In genomic region chr22:20983081-20983745, GRCh38 we compare ENCODE assay signal across 10 cellular contexts. TPM values are rescaled to one million over a fixed set of nuclear protein-coding genes. Genes with fewer than 3 reads are reported as not detected.
DNase-seq lines count a peak whose midpoint lies in the region; ATAC-seq, FAIRE-seq and TF ChIP-seq lines count a peak whose summit lies in the region.
"Had no signal": no experiment of that assay in that cellular context is flagged by ENCODE, and none has a peak within 500 bp of the region (broad histone marks: within the 10 kb centered on the region; RNA-seq: fewer than 3 reads in every experiment).

No MANE protein-coding gene starts in this region.

- peaks cover 8% of the 10 kb centered on the region for H3K9me3 Mint-ChIP-seq in Caco-2 (ENCODE audit: unreplicated experiment)

- no peak overlapping the region for H3K27ac Mint-ChIP-seq in Caco-2 (ENCODE audit: unreplicated experiment)

- H3K79me2 ChIP-seq in endothelial cell of umbilical vein (ENCODE audit: control insufficient read depth, insufficient read depth, low read length) (peaks cover 17% of the 10 kb centered on the region), parathyroid adenoma (peaks cover 4% of the 10 kb centered on the region)

- TF ChIP-seq CTCF in Caco-2 (IDR thresholded peaks at IDR 0.05; ENCODE audit: insufficient read depth in 1 of 2, low read depth in 1 of 2, low read length in 1 of 2, severe bottlenecking in 1 of 2, unreplicated experiment in 1 of 2) (no peak), Panc1 (IDR thresholded peaks at IDR 0.05) (no peak), endothelial cell of umbilical vein (IDR thresholded peaks at IDR 0.05; ENCODE audit: extremely low read depth in 1 of 2, insufficient read depth in 1 of 2, low read depth in 1 of 2, low read length in 2 of 2) (no peak), parathyroid adenoma (IDR thresholded peaks at IDR 0.05) (no peak)

- no peaks in the 10 kb centered on the region for H4K20me1 ChIP-seq in endothelial cell of umbilical vein (replicated peaks; ENCODE audit: control insufficient read depth, extremely low read depth, insufficient read depth, low read length)

- DNase-seq in Caco-2 (no peak), Panc1 (ENCODE audit: low read depth, low spot score) (no peak), endothelial cell of umbilical vein (ENCODE audit: low read depth, low spot score) (no peak), COLO668 (lab: John Stamatoyannopoulos, UW; ENCODE audit: unreplicated experiment) (no peak), retina (no peak), NOMO-1 treated with DMSO at 0.1 percent for 48 hours (lab: John Stamatoyannopoulos, UW; ENCODE audit: unreplicated experiment) (no peak)
- DNase-seq: stimulated activated CD4-positive, alpha-beta T cell treated with anti-CD3 and anti-CD28 coated beads, Interleukin-4, amount 100 ng/mL, for 1 hour had no signal

- no peaks in the 10 kb centered on the region for H3K27me3 ChIP-seq in Caco-2 (replicated peaks; ENCODE audit: control insufficient read depth, insufficient read depth, low read length)
- no peaks in the 10 kb centered on the region for H3K27me3 ChIP-seq in Panc1 (ENCODE audit: control insufficient read depth, insufficient read depth, low read length)
- H3K27me3 ChIP-seq in endothelial cell of umbilical vein (ENCODE audit: control insufficient read depth in 2 of 2, insufficient read depth in 2 of 2, low read length in 2 of 2): no peaks in the 10 kb centered on the region
- H3K27me3 ChIP-seq in parathyroid adenoma (ENCODE audit: control insufficient read depth, insufficient read depth, low read length): no peaks in the 10 kb centered on the region

- no peak overlapping the region for H2AFZ ChIP-seq in endothelial cell of umbilical vein (ENCODE audit: low read depth, low read length)
- H2AFZ ChIP-seq in parathyroid adenoma: no peak overlapping the region

- H3K4me2 ChIP-seq in endothelial cell of umbilical vein (ENCODE audit: insufficient read depth, low read length): peak overlapping the region; percentile 79
- peak overlapping the region; percentile 100 for H3K4me2 ChIP-seq in parathyroid adenoma (ENCODE audit: low read length)

- dilution Hi-C loops in endothelial cell of umbilical vein (cut with MboI; ENCODE audit: extremely low pct_ligation_motif_present, low sequenced_read_pairs): no loop called here

- no peaks in the 10 kb centered on the region for H3K9me1 ChIP-seq in endothelial cell of umbilical vein (replicated peaks; ENCODE audit: control insufficient read depth, extremely low read depth, insufficient read depth, low read length)

- ATAC-seq in Panc1 (no peak), GM18907 (IDR thresholded peaks at IDR 0.05; ENCODE audit: unreplicated experiment) (no peak)

- H3K27ac ChIP-seq in Panc1 (ENCODE audit: low read length) (peak overlapping the region; percentile 87), endothelial cell of umbilical vein (ENCODE audit: insufficient read depth, low read depth, low read length) (no peak overlapping the region), parathyroid adenoma (no peak overlapping the region)

- BruUV-seq in Caco-2 (replicated peaks; lab: Mats Ljungman, UMichigan): no TSS peak
- BruUV-seq in Panc1 (replicated peaks; lab: Mats Ljungman, UMichigan): no TSS peak
- BruUV-seq in endothelial cell of umbilical vein (replicated peaks; lab: Mats Ljungman, UMichigan): TSS peak; percentile 24

- H3K4me1 Mint-ChIP-seq in Caco-2 (ENCODE audit: low read depth, unreplicated experiment): no peaks in the 10 kb centered on the region

- H3K4me3 Mint-ChIP-seq in Caco-2 (ENCODE audit: unreplicated experiment): peak overlapping the region; percentile 85

- H3K9me3 ChIP-seq in Caco-2: 0 out of 2 replicates have a peak, but pooled peaks cover 3% of the 10 kb centered on the region
- H3K9me3 ChIP-seq in Panc1 (ENCODE audit: control insufficient read depth, insufficient read depth, low read depth, low read length): no peaks in the 10 kb centered on the region
- H3K9me3 ChIP-seq in endothelial cell of umbilical vein (replicated peaks; ENCODE audit: control insufficient read depth, insufficient read depth, low read length): peaks cover 5% of the 10 kb centered on the region
- no peaks in the 10 kb centered on the region for H3K9me3 ChIP-seq in parathyroid adenoma (ENCODE audit: control insufficient read depth, low read length)

- H3K4me1 ChIP-seq in Caco-2 (peaks cover 14% of the 10 kb centered on the region; the same call in 1 of the 2 replicates), Panc1 (ENCODE audit: control insufficient read depth, insufficient read depth, low read length) (0 out of 2 replicates have a peak, but pooled peaks cover 3% of the 10 kb centered on the region), endothelial cell of umbilical vein (ENCODE audit: control insufficient read depth, extremely low read depth, insufficient read depth, low read length) (peaks cover 17% of the 10 kb centered on the region), parathyroid adenoma (peaks cover 6% of the 10 kb centered on the region)

- intact Hi-C loops in Caco-2 (cut with micrococcal nuclease; ENCODE audit: unreplicated experiment) (no loop called here), Panc1 (cut with micrococcal nuclease; ENCODE audit: unreplicated experiment) (no loop called here), endothelial cell of umbilical vein (cut with micrococcal nuclease) (no loop called here)

- H3K27me3 Mint-ChIP-seq in Caco-2 (ENCODE audit: insufficient read depth, unreplicated experiment): no peaks in the 10 kb centered on the region

- no peak for FAIRE-seq in endothelial cell of umbilical vein (lab: Jason Lieb, UNC)

- in situ Hi-C loops in Panc1 (cut with HindIII; ENCODE audit: low pct_unique_long_range_greater_than_20kb, low sequenced_read_pairs): no loop called here

- TF ChIP-seq POLR2A in endothelial cell of umbilical vein (IDR thresholded peaks at IDR 0.05; ENCODE audit: low read depth, low read length): no peak

- H3K4me3 ChIP-seq in Caco-2 (ENCODE audit: low read depth, low read length) (peak overlapping the region; percentile 95), Panc1 (ENCODE audit: low read depth in 2 of 2, low read length in 2 of 2) (peak overlapping the region; percentile 68 to 80), endothelial cell of umbilical vein (replicated peaks in 1 of 3; ENCODE audit: insufficient read depth in 1 of 3, low read depth in 1 of 3, low read length in 3 of 3) (peak overlapping the region; percentile 54 to 92 (median 65)), parathyroid adenoma (ENCODE audit: low read depth, low read length) (peak overlapping the region; percentile 95)

- POLR2A ChIA-PET in Caco-2 (lab: Charles Lee): no interaction called here
- POLR2A ChIA-PET in Panc1 (lab: Charles Lee): no interaction called here
- POLR2A ChIA-PET in endothelial cell of umbilical vein (lab: Charles Lee): no interaction called here

- H3K36me3 Mint-ChIP-seq in Caco-2 (ENCODE audit: insufficient read depth, unreplicated experiment): peaks cover 12% of the 10 kb centered on the region

- no peak overlapping the region for H3K9ac ChIP-seq in endothelial cell of umbilical vein (replicated peaks; ENCODE audit: extremely low read depth, insufficient read depth, low read length)
- H3K9ac ChIP-seq in parathyroid adenoma: no peak overlapping the region

- no peaks in the 10 kb centered on the region for H3K36me3 ChIP-seq in Caco-2 (ENCODE audit: control insufficient read depth, insufficient read depth, low read length)
- no peaks in the 10 kb centered on the region; the same call in 1 of the 2 replicates for H3K36me3 ChIP-seq in Panc1 (ENCODE audit: control insufficient read depth, insufficient read depth, low read length)
- H3K36me3 ChIP-seq in endothelial cell of umbilical vein (ENCODE audit: control insufficient read depth in 2 of 2, extremely low read depth in 1 of 2, insufficient read depth in 2 of 2, low read length in 2 of 2): peaks cover 3 to 17% of the 10 kb centered on the region in 2 experiments
- no peaks in the 10 kb centered on the region for H3K36me3 ChIP-seq in parathyroid adenoma (ENCODE audit: control insufficient read depth, insufficient read depth, low read length)

- CTCF ChIA-PET in Caco-2 (lab: Charles Lee): no interaction called here
- CTCF ChIA-PET in Panc1 (lab: Charles Lee): no interaction called here
- CTCF ChIA-PET in endothelial cell of umbilical vein (lab: Charles Lee): interaction anchor here (1.5 kb wide), 2 partner anchors 66 to 179 kb away, joined by 9 to 10 read pairs; partner anchors contain the start of gene CRKL

RNA-seq across cellular contexts. Expression of gene LZTR1, which starts 1.1 kb away (rescaled TPM):
- 37.2 and 41.3 TPM in 2 replicates for total RNA-seq in Caco-2 (2022)
- 40.2 TPM for total RNA-seq in Panc1 (2021; ENCODE audit: unreplicated experiment)
- 30.9 TPM for polyA plus RNA-seq in Panc1 (2012; ENCODE audit: insufficient read length)
- 60.1 and 86.8 TPM in 2 replicates for total RNA-seq in endothelial cell of umbilical vein
- 56.6 and 60.7 TPM in 2 replicates for polyA plus RNA-seq in endothelial cell of umbilical vein
- polyA plus RNA-seq in endothelial cell of umbilical vein (2011; cell fraction: cytosol; rRNA removed): 32.0 and 33.6 TPM in 2 replicates
- polyA plus RNA-seq in endothelial cell of umbilical vein (2011; cell fraction: nucleus; rRNA removed): 361 and 407 TPM in 2 replicates
- 42.2 and 53.4 TPM in 2 replicates for polyA plus RNA-seq in endothelial cell of umbilical vein (2012)
- 84.9 and 108 TPM in 2 replicates for polyA minus RNA-seq in endothelial cell of umbilical vein
- polyA minus RNA-seq in endothelial cell of umbilical vein (2011; cell fraction: cytosol; rRNA and poly(A)+ RNA removed): 10.4 TPM
- polyA minus RNA-seq in endothelial cell of umbilical vein (2011; cell fraction: nucleus; rRNA and poly(A)+ RNA removed): 64.3 and 102 TPM in 2 replicates

RNA-seq across cellular contexts. Expression of gene AIFM3, which starts 16.2 kb away (rescaled TPM):
- 0.73 and 3.0 TPM in 2 replicates for total RNA-seq in Caco-2 (2022)
- 2.7 TPM for total RNA-seq in Panc1 (2021; ENCODE audit: unreplicated experiment)
- 3.0 TPM for polyA plus RNA-seq in Panc1 (2012; ENCODE audit: insufficient read length)
- total RNA-seq in endothelial cell of umbilical vein: not detected in 2 replicates
- polyA plus RNA-seq in endothelial cell of umbilical vein: 0.11 and 0.15 TPM in 2 replicates
- polyA plus RNA-seq in endothelial cell of umbilical vein (2011; cell fraction: cytosol; rRNA removed): 0.08 TPM in 2 replicates
- polyA plus RNA-seq in endothelial cell of umbilical vein (2011; cell fraction: nucleus; rRNA removed): 0.49 and 0.70 TPM in 2 replicates
- 0.32 and 0.42 TPM in 2 replicates for polyA plus RNA-seq in endothelial cell of umbilical vein (2012)
- polyA minus RNA-seq in endothelial cell of umbilical vein: not detected in 2 replicates
- not detected for polyA minus RNA-seq in endothelial cell of umbilical vein (2011; cell fraction: cytosol; rRNA and poly(A)+ RNA removed)
- not detected in 2 replicates for polyA minus RNA-seq in endothelial cell of umbilical vein (2011; cell fraction: nucleus; rRNA and poly(A)+ RNA removed)

RNA-seq across cellular contexts. Expression of gene THAP7, which starts 18.7 kb away (rescaled TPM):
- total RNA-seq in Caco-2 (2022) (29.1 and 30.6 TPM in 2 replicates), Panc1 (2021; ENCODE audit: unreplicated experiment) (23.5 TPM), endothelial cell of umbilical vein (13.5 and 14.9 TPM in 2 replicates)
- 27.8 TPM for polyA plus RNA-seq in Panc1 (2012; ENCODE audit: insufficient read length)
- polyA plus RNA-seq in endothelial cell of umbilical vein: 24.4 and 33.0 TPM in 2 replicates
- polyA plus RNA-seq in endothelial cell of umbilical vein (2011; cell fraction: cytosol; rRNA removed): 12.7 and 18.7 TPM in 2 replicates
- polyA plus RNA-seq in endothelial cell of umbilical vein (2011; cell fraction: nucleus; rRNA removed): 25.1 and 27.2 TPM in 2 replicates
- 8.0 and 11.0 TPM in 2 replicates for polyA plus RNA-seq in endothelial cell of umbilical vein (2012)
- 12.4 and 13.0 TPM in 2 replicates for polyA minus RNA-seq in endothelial cell of umbilical vein
- 18.0 TPM for polyA minus RNA-seq in endothelial cell of umbilical vein (2011; cell fraction: cytosol; rRNA and poly(A)+ RNA removed)
- 14.9 and 21.5 TPM in 2 replicates for polyA minus RNA-seq in endothelial cell of umbilical vein (2011; cell fraction: nucleus; rRNA and poly(A)+ RNA removed)

RNA-seq across cellular contexts. Expression of gene P2RX6, which starts 31.8 kb away (rescaled TPM):
- total RNA-seq in Caco-2 (2022) (0.11 TPM in 1 of 2 replicates, not detected in the other), Panc1 (2021; ENCODE audit: unreplicated experiment) (0.46 TPM), endothelial cell of umbilical vein (not detected in 2 replicates)
- 0.17 TPM for polyA plus RNA-seq in Panc1 (2012; ENCODE audit: insufficient read length)
- 0.06 TPM in 1 of 2 replicates, not detected in the other for polyA plus RNA-seq in endothelial cell of umbilical vein
- 0.04 TPM in 1 of 2 replicates, not detected in the other for polyA plus RNA-seq in endothelial cell of umbilical vein (2011; cell fraction: cytosol; rRNA removed)
- 0.20 and 0.21 TPM in 2 replicates for polyA plus RNA-seq in endothelial cell of umbilical vein (2011; cell fraction: nucleus; rRNA removed)
- 0.07 TPM in 1 of 2 replicates, not detected in the other for polyA plus RNA-seq in endothelial cell of umbilical vein (2012)
- 0.19 and 0.28 TPM in 2 replicates for polyA minus RNA-seq in endothelial cell of umbilical vein
- polyA minus RNA-seq in endothelial cell of umbilical vein (2011; cell fraction: cytosol; rRNA and poly(A)+ RNA removed): 1.0 TPM
- polyA minus RNA-seq in endothelial cell of umbilical vein (2011; cell fraction: nucleus; rRNA and poly(A)+ RNA removed): not detected in 2 replicates

RNA-seq across cellular contexts. Expression of gene SLC7A4, which starts 49.1 kb away (rescaled TPM):
- 1.9 and 2.1 TPM in 2 replicates for total RNA-seq in Caco-2 (2022)
- not detected for total RNA-seq in Panc1 (2021; ENCODE audit: unreplicated experiment)
- not detected for polyA plus RNA-seq in Panc1 (2012; ENCODE audit: insufficient read length)
- total RNA-seq in endothelial cell of umbilical vein: not detected in 2 replicates
- polyA plus RNA-seq in endothelial cell of umbilical vein: not detected in 2 replicates
- polyA plus RNA-seq in endothelial cell of umbilical vein (2011; cell fraction: cytosol; rRNA removed): not detected in 2 replicates
- not detected in 2 replicates for polyA plus RNA-seq in endothelial cell of umbilical vein (2011; cell fraction: nucleus; rRNA removed)
- polyA plus RNA-seq in endothelial cell of umbilical vein (2012): not detected in 2 replicates
- not detected in 2 replicates for polyA minus RNA-seq in endothelial cell of umbilical vein
- not detected for polyA minus RNA-seq in endothelial cell of umbilical vein (2011; cell fraction: cytosol; rRNA and poly(A)+ RNA removed)
- polyA minus RNA-seq in endothelial cell of umbilical vein (2011; cell fraction: nucleus; rRNA and poly(A)+ RNA removed): not detected in 2 replicates
- total RNA-seq: M059J had no signal
